13 cellular contexts compared by ENCODE assay signal in genomic region chr5:168883253-168883880, GRCh38.
"Had no signal": no experiment of that assay in that cellular context is flagged by ENCODE, and none has a peak within 500 bp of the region (broad histone marks: within the 10 kb centered on the region; RNA-seq: fewer than 3 reads in every experiment).

No MANE protein-coding gene starts in this region.

- H3K27ac Mint-ChIP-seq: activated CD8-positive, alpha-beta memory T cell treated with anti-CD3 and anti-CD28 coated beads, Interleukin-2, amount 10 ng/mL, durations not matched to agents 7 days and 5 days; activated naive CD4-positive, alpha-beta T cell treated with anti-CD3 and anti-CD28 coated beads, Interleukin-2, amount 50 U/mL, for 24 hours; activated T-cell treated with anti-CD3 and anti-CD28 coated beads, Interleukin-2, amount 50 U/mL, for 24 hours; memory B cell had no signal

- H3K4me3 ChIP-seq: left ventricle myocardium inferior, skin epidermis, tibial artery, vagina had no signal

- H3K4me1 ChIP-seq: vagina had no signal

- H3K9me3 Mint-ChIP-seq: activated naive CD4-positive, alpha-beta T cell treated with anti-CD3 and anti-CD28 coated beads, Interleukin-2, amount 50 U/mL, for 24 hours; activated T-cell treated with anti-CD3 and anti-CD28 coated beads, Interleukin-2, amount 50 U/mL, for 24 hours; brain; memory B cell had no signal

- H3K36me3 ChIP-seq: left ventricle myocardium inferior, neutrophil, tibial artery, vagina had no signal

- DNase-seq: activated CD4-positive, alpha-beta T cell treated with anti-CD3 and anti-CD28 coated beads, Interleukin-2, amount 50 U/mL, for 48 hours; activated CD4-positive, CD25-positive, alpha-beta regulatory T cell treated with anti-CD3 and anti-CD28 coated beads, Interleukin-2, amount 50 U/mL, for 72 hours; activated CD8-positive, alpha-beta memory T cell treated with anti-CD3 and anti-CD28 coated beads, Interleukin-2, amount 10 ng/mL, durations not matched to agents 7 days and 5 days; activated effector memory CD4-positive, alpha-beta T cell treated with Interleukin-2 at 50 U/mL for 16 hours; activated T-cell treated with anti-CD3 and anti-CD28 coated beads, Interleukin-2, amount 50 U/mL, for 24 hours; left ventricle myocardium inferior; tibial artery had no signal

- H3K4me3 Mint-ChIP-seq: activated CD8-positive, alpha-beta memory T cell treated with anti-CD3 and anti-CD28 coated beads, Interleukin-2, amount 10 ng/mL, durations not matched to agents 7 days and 5 days; activated naive CD4-positive, alpha-beta T cell treated with anti-CD3 and anti-CD28 coated beads, Interleukin-2, amount 50 U/mL, for 24 hours; activated T-cell treated with anti-CD3 and anti-CD28 coated beads, Interleukin-2, amount 50 U/mL, for 24 hours; memory B cell had no signal

- H3K9me3 ChIP-seq: left ventricle myocardium inferior, neutrophil, tibial artery, vagina had no signal

- H3K27ac ChIP-seq: left ventricle myocardium inferior, neutrophil, skin epidermis, tibial artery, vagina had no signal

- ATAC-seq: activated CD8-positive, alpha-beta memory T cell treated with anti-CD3 and anti-CD28 coated beads, Interleukin-2, amount 10 ng/mL, durations not matched to agents 7 days and 5 days had no signal

- H3K27me3 ChIP-seq: tibial artery, vagina had no signal

- H3K27me3 Mint-ChIP-seq: activated naive CD4-positive, alpha-beta T cell treated with anti-CD3 and anti-CD28 coated beads, Interleukin-2, amount 50 U/mL, for 24 hours; brain had no signal

- H3K4me1 Mint-ChIP-seq: activated CD8-positive, alpha-beta memory T cell treated with anti-CD3 and anti-CD28 coated beads, Interleukin-2, amount 10 ng/mL, durations not matched to agents 7 days and 5 days; activated naive CD4-positive, alpha-beta T cell treated with anti-CD3 and anti-CD28 coated beads, Interleukin-2, amount 50 U/mL, for 24 hours had no signal

- H3K36me3 Mint-ChIP-seq: activated CD8-positive, alpha-beta memory T cell treated with anti-CD3 and anti-CD28 coated beads, Interleukin-2, amount 10 ng/mL, durations not matched to agents 7 days and 5 days; activated naive CD4-positive, alpha-beta T cell treated with anti-CD3 and anti-CD28 coated beads, Interleukin-2, amount 50 U/mL, for 24 hours; brain; memory B cell had no signal
